In the genomic region with DNA sequence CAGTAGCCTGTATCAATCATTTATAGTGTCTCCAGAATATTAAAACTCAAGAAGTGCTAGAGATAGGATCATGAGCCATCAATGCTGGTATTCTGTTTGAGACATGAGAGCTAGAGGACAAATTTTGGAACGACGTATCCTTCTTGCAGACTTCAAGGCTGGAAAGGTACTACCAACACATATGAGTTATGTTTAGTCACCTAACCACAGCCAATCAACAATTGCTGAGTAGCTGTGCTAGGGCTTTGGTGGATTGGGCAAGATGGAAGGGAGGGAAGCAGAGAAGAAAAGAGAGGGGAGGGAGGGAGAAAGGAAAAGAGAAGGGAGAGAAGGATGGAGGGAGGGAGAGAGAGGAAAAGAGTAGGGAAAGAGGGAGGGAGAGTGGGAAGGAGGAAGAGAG, we compare ENCODE assay signal across 22 cellular contexts. TPM values are rescaled to one million over a fixed set of nuclear protein-coding genes. Genes with fewer than 3 reads are reported as not detected.
DNase-seq lines count a peak whose midpoint lies in the region; ATAC-seq, FAIRE-seq and TF ChIP-seq lines count a peak whose summit lies in the region.
"Had no signal": no experiment of that assay in that cellular context is flagged by ENCODE, and none has a peak within 500 bp of the region (broad histone marks: within the 10 kb centered on the region; RNA-seq: fewer than 3 reads in every experiment).

No MANE protein-coding gene starts in this region.

- H3K79me1 ChIP-seq in mesendoderm (ENCODE audit: low read length): no peaks in the 10 kb centered on the region

- H3K27me3 Mint-ChIP-seq in MCF 10A (ENCODE audit: insufficient read depth, unreplicated experiment): peaks cover 21% of the 10 kb centered on the region

- H3K4me3 ChIP-seq in breast epithelium (no peak overlapping the region), bronchial epithelial cell (ENCODE audit: low read depth, low read length) (no peak overlapping the region), mesendoderm (ENCODE audit: low read length) (no peak overlapping the region)
- H3K4me3 ChIP-seq: A549, GM12878, GM23248, HAP-1 had no signal

- TF ChIP-seq CTCF in MCF 10A (IDR thresholded peaks at IDR 0.05; ENCODE audit: unreplicated experiment): no peak
- no peak for TF ChIP-seq CTCF in breast epithelium (IDR thresholded peaks at IDR 0.05)
- no peak for TF ChIP-seq CTCF in bronchial epithelial cell (IDR thresholded peaks at IDR 0.05; ENCODE audit: insufficient read depth, low read length, severe bottlenecking)

- no peak overlapping the region for H2BK5ac ChIP-seq in mesendoderm (ENCODE audit: low read length)

- intact Hi-C loops in MCF 10A (cut with micrococcal nuclease) (no loop called here), breast epithelium (cut with DNase I; ENCODE audit: low total_unique reads) (no loop called here)

- no peak overlapping the region for H3K27ac ChIP-seq in breast epithelium
- H3K27ac ChIP-seq in mesendoderm (ENCODE audit: low read depth, low read length): no peak overlapping the region
- H3K27ac ChIP-seq: 22Rv1, A549, C4-2B, GM23248 had no signal

- no peak overlapping the region for H3K9ac ChIP-seq in mesendoderm (ENCODE audit: low read length)
- H3K9ac ChIP-seq: GM23248 had no signal

- FAIRE-seq in bronchial epithelial cell (lab: Jason Lieb, UNC): no peak
- FAIRE-seq: GM12878, HTR-8/SVneo had no signal

- no peaks in the 10 kb centered on the region for H3K9me3 ChIP-seq in breast epithelium
- H3K9me3 ChIP-seq: A549, HAP-1 had no signal

- DNase-seq in MCF 10A (ENCODE audit: unreplicated experiment) (peak; percentile 18), breast epithelium (ENCODE audit: low spot score in 2 of 2) (no peak), RKO (ENCODE audit: low spot score) (peak; percentile 2), bronchial epithelial cell (ENCODE audit: low read depth) (peak; percentile 23), left kidney (ENCODE audit: low read depth, low spot score) (peak; percentile 0), mesendoderm (no peak)
- DNase-seq: AML-193; CD4-positive, alpha-beta memory T cell; DMS153; DMS79; GM23248; HFFc6; IMR-90 had no signal

- no peak for ATAC-seq in HG03135 (IDR thresholded peaks at IDR 0.05; ENCODE audit: unreplicated experiment)
- no peak for ATAC-seq in GM18511 (IDR thresholded peaks at IDR 0.05; ENCODE audit: unreplicated experiment)
- ATAC-seq: A549, GM12878 had no signal

- POLR2A ChIA-PET in MCF 10A (lab: Yijun Ruan, JAX): no interaction called here

- no TSS peak for BruUV-seq in MCF 10A (replicated peaks; lab: Mats Ljungman, UMichigan)

- peaks cover 0 to 11% of the 10 kb centered on the region in 2 donors for H3K27me3 ChIP-seq in breast epithelium
- no peaks in the 10 kb centered on the region for H3K27me3 ChIP-seq in bronchial epithelial cell (ENCODE audit: control insufficient read depth, insufficient read depth, low read length)
- H3K27me3 ChIP-seq in mesendoderm (ENCODE audit: insufficient read depth, low read length, poor library complexity): no peaks in the 10 kb centered on the region

- H3K9me3 Mint-ChIP-seq in MCF 10A (ENCODE audit: unreplicated experiment): peaks cover 16% of the 10 kb centered on the region

- H4K8ac ChIP-seq in mesendoderm (ENCODE audit: low read depth, low read length): no peak overlapping the region

- no peak overlapping the region for H3K27ac Mint-ChIP-seq in MCF 10A (ENCODE audit: low read depth, unreplicated experiment)
- H3K27ac Mint-ChIP-seq: CD4-positive, alpha-beta memory T cell; HFFc6 had no signal

- H3K18ac ChIP-seq in mesendoderm (ENCODE audit: low read length): no peak overlapping the region

- H2BK15ac ChIP-seq in mesendoderm (replicated peaks; ENCODE audit: low read depth): no peak overlapping the region

- H2AK5ac ChIP-seq in mesendoderm (ENCODE audit: low read length): no peak overlapping the region

- H3K4ac ChIP-seq in mesendoderm (ENCODE audit: low read depth, low read length): no peak overlapping the region

- H3K56ac ChIP-seq in mesendoderm (ENCODE audit: low read length): no peak overlapping the region

- CTCF ChIA-PET in MCF 10A (lab: Yijun Ruan, JAX): no interaction called here

- TF ChIP-seq POLR2A in breast epithelium (IDR thresholded peaks at IDR 0.05): no peak

- no peak overlapping the region for H2BK120ac ChIP-seq in mesendoderm (ENCODE audit: low read depth, low read length)

- H3K4me1 ChIP-seq in breast epithelium (no peaks in the 10 kb centered on the region), mesendoderm (ENCODE audit: control insufficient read depth, low read depth, low read length) (no peaks in the 10 kb centered on the region)
- H3K4me1 ChIP-seq: A549, HAP-1 had no signal

- H4K5ac ChIP-seq in mesendoderm (ENCODE audit: low read length): no peak overlapping the region

- H3K36me3 ChIP-seq in breast epithelium (no peaks in the 10 kb centered on the region), bronchial epithelial cell (ENCODE audit: control insufficient read depth, insufficient read depth, low read length) (no peaks in the 10 kb centered on the region), mesendoderm (ENCODE audit: control insufficient read depth, insufficient read depth, low read length) (no peaks in the 10 kb centered on the region)
- H3K36me3 ChIP-seq: HAP-1 had no signal

- no peak overlapping the region for H3K4me2 ChIP-seq in mesendoderm (ENCODE audit: low read length)
- H3K4me2 ChIP-seq: A549 had no signal

- no CpG with 5 or more reads among the region's 2 CpGs for WGBS in mesendoderm (ENCODE audit: extremely low coverage, insufficient coverage, low lambda C conversion rate)

- no peak overlapping the region for H3K23ac ChIP-seq in mesendoderm (ENCODE audit: low read length)

- no peak overlapping the region for H3K4me3 Mint-ChIP-seq in MCF 10A (ENCODE audit: unreplicated experiment)
- H3K4me3 Mint-ChIP-seq: CD4-positive, alpha-beta memory T cell; HFFc6 had no signal

- H3K36me3 Mint-ChIP-seq in MCF 10A (ENCODE audit: insufficient read depth, unreplicated experiment): no peaks in the 10 kb centered on the region
- H3K36me3 Mint-ChIP-seq: CD4-positive, alpha-beta memory T cell had no signal

- no peaks in the 10 kb centered on the region for H3K4me1 Mint-ChIP-seq in MCF 10A (ENCODE audit: insufficient read depth, unreplicated experiment)
- H3K4me1 Mint-ChIP-seq: CD4-positive, alpha-beta memory T cell had no signal

- H3K79me2 ChIP-seq in mesendoderm (ENCODE audit: control insufficient read depth, insufficient read depth, low read length): no peaks in the 10 kb centered on the region

RNA-seq across cellular contexts. Expression of gene RAI2, which starts 21.6 kb away (rescaled TPM):
- total RNA-seq in MCF 10A (2022) (not detected in 2 replicates), breast epithelium (10 to 100 TPM; 12.0 to 38.9 (median 18.0) TPM), bronchial epithelial cell (not detected in 2 replicates)
- polyA plus RNA-seq in mesendoderm (2013, experiment 1 of 2): 1.3 TPM
- 1.1 TPM for polyA plus RNA-seq in mesendoderm (2013, experiment 2 of 2)
- total RNA-seq: G401, GM12878, GM23248, HFFc6, IMR-90 had no signal
- polyA plus RNA-seq: A549, GM12878, GM23248 had no signal

Comparison
In these comparisons a context has a peak if more than half of its experiments do, and no peak if none do; other contexts are left out.
1. DNase-seq: peak in MCF 10A (single experiment), RKO (single experiment), bronchial epithelial cell (single experiment) and left kidney (single experiment); none in breast epithelium (0 of 2) and mesendoderm (single experiment).
2. RNA of gene RAI2, which starts 21.6 kb away (total RNA-seq): 12.0 to 38.9 TPM in breast epithelium; not detected in MCF 10A and not detected in bronchial epithelial cell; every median in the first group is over 10 times any median in the second.